Comparison of ENCODE assay signal across 9 cellular contexts in genomic region chr12:46664771-46665287, GRCh38.
DNase-seq lines count a peak whose midpoint lies in the region; ATAC-seq and TF ChIP-seq lines count a peak whose summit lies in the region.
"Had no signal": no experiment of that assay in that cellular context is flagged by ENCODE, and none has a peak within 500 bp of the region (broad histone marks: within the 10 kb centered on the region; RNA-seq: fewer than 3 reads in every experiment).

No MANE protein-coding gene starts in this region.

- WGBS in upper lobe of left lung, 2 donors = 37 to 42% methylated on average over 3 of the region's 3 CpGs

- H3K36me3 ChIP-seq in upper lobe of left lung = no peaks in the 10 kb centered on the region
- H3K36me3 ChIP-seq: cardiac muscle cell had no signal

- H3K4me1 ChIP-seq in upper lobe of left lung = peaks cover 14 to 19% (median 14%) of the 10 kb centered on the region in 4 donors

- peak; percentile 62 for ATAC-seq in HG03097 (IDR thresholded peaks at IDR 0.05; ENCODE audit: low FRiP score, unreplicated experiment)
- ATAC-seq in upper lobe of left lung (ENCODE audit: low FRiP score in 2 of 2) = peak; percentile 59 to 61
- no peak for ATAC-seq in HG03460 (IDR thresholded peaks at IDR 0.05; ENCODE audit: unreplicated experiment)

- H3K9me3 ChIP-seq in upper lobe of left lung = no peaks in the 10 kb centered on the region

- H3K4me1 Mint-ChIP-seq in activated T-cell treated with anti-CD3 and anti-CD28 coated beads, Interleukin-2, amount 50 U/mL, for 24 hours (ENCODE audit: low read depth) = peaks cover 45% of the 10 kb centered on the region

- no peak overlapping the region for H3K27ac ChIP-seq in upper lobe of left lung
- H3K27ac ChIP-seq: cardiac muscle cell had no signal

- peak overlapping the region; percentile 67 for H3K27ac Mint-ChIP-seq in activated T-cell treated with anti-CD3 and anti-CD28 coated beads, Interleukin-2, amount 50 U/mL, for 24 hours

- no peak for TF ChIP-seq POLR2A in upper lobe of left lung (IDR thresholded peaks at IDR 0.05)

- TF ChIP-seq EP300 in upper lobe of left lung (IDR thresholded peaks at IDR 0.05) = peak in 1 of 4 donors; percentile 13

- no peak for DNase-seq in activated T-cell treated with anti-CD3 and anti-CD28 coated beads, Interleukin-2, amount 50 U/mL, for 24 hours
- DNase-seq in activated T-cell treated with anti-CD3 and anti-CD28 coated beads, Interleukin-2, amount 50 U/mL, for 1 hour = no peak
- DNase-seq in RKO (ENCODE audit: low spot score) (peak; percentile 95), fibroblast of mammary gland (ENCODE audit: low read depth) (peak; percentile 96), upper lobe of left lung (peak in 1 of 2 donors; percentile 25), head of caudate nucleus (no peak)

- no peaks in the 10 kb centered on the region for H3K27me3 ChIP-seq in upper lobe of left lung
- H3K27me3 ChIP-seq: cardiac muscle cell had no signal

- H3K27me3 Mint-ChIP-seq in activated T-cell treated with anti-CD3 and anti-CD28 coated beads, Interleukin-2, amount 50 U/mL, for 24 hours = no peaks in the 10 kb centered on the region

- intact Hi-C loops in head of caudate nucleus (cut with DNase I) = no loop called here

- H3K36me3 Mint-ChIP-seq in activated T-cell treated with anti-CD3 and anti-CD28 coated beads, Interleukin-2, amount 50 U/mL, for 24 hours (ENCODE audit: low read depth) = no peaks in the 10 kb centered on the region

- H3K4me3 Mint-ChIP-seq in activated T-cell treated with anti-CD3 and anti-CD28 coated beads, Interleukin-2, amount 50 U/mL, for 24 hours = peak overlapping the region; percentile 25

- H3K9me3 Mint-ChIP-seq in activated T-cell treated with anti-CD3 and anti-CD28 coated beads, Interleukin-2, amount 50 U/mL, for 24 hours = no peaks in the 10 kb centered on the region

- TF ChIP-seq CTCF in fibroblast of mammary gland (conservative IDR thresholded peaks at IDR 0.05; ENCODE audit: control insufficient read depth, insufficient read depth, low read depth, low read length) (no peak), upper lobe of left lung (IDR thresholded peaks at IDR 0.05) (no peak)

- no peak overlapping the region for H3K4me3 ChIP-seq in fibroblast of mammary gland (ENCODE audit: control insufficient read depth, low read depth, low read length)
- H3K4me3 ChIP-seq in upper lobe of left lung = no peak overlapping the region
- H3K4me3 ChIP-seq: cardiac muscle cell had no signal

Comparison
In these comparisons a context has a peak if more than half of its experiments do, and no peak if none do; other contexts are left out.
1. DNase-seq: peak in RKO (single experiment) and fibroblast of mammary gland (single experiment); none in activated T-cell treated with anti-CD3 and anti-CD28 coated beads, Interleukin-2, amount 50 U/mL, for 24 hours (single experiment), activated T-cell treated with anti-CD3 and anti-CD28 coated beads, Interleukin-2, amount 50 U/mL, for 1 hour (single experiment) and head of caudate nucleus (0 of 42).